In the genomic region with DNA sequence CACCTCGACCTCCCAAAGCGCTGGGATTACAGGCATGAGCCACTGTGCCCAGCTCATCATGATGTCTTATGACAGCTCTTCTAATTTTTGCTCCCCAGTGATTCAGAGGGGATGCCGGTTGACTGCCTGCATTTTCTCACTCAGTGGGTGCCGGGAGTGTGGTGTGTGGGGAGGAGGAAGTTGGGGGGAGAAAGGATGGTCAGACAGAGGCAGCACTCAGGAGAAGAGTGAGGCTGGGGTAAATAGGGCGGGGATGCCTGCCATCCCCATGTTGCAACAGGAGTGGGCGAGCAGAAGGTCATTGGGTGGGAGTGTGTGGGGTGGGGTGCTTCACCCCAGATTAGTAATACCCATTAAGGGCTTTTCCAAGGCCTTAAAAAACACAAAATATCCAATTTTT, we compare ENCODE assay signal across 11 cellular contexts. TPM values are rescaled to one million over a fixed set of nuclear protein-coding genes. Genes with fewer than 3 reads are reported as not detected.
"Had no signal": no experiment of that assay in that cellular context is flagged by ENCODE, and none has a peak within 500 bp of the region (broad histone marks: within the 10 kb centered on the region; RNA-seq: fewer than 3 reads in every experiment).

No MANE protein-coding gene starts in this region.

- H3K27me3 ChIP-seq: cardiac muscle cell, right atrium auricular region, vagina had no signal

- H3K36me3 Mint-ChIP-seq: naive thymus-derived CD4-positive, alpha-beta T cell had no signal

- ATAC-seq: left colon; naive thymus-derived CD4-positive, alpha-beta T cell had no signal

- H3K27ac Mint-ChIP-seq: naive thymus-derived CD4-positive, alpha-beta T cell had no signal

- H3K4me3 ChIP-seq: cardiac muscle cell, esophagus muscularis mucosa, right atrium auricular region, skin epidermis, vagina had no signal

- H3K27ac ChIP-seq: cardiac muscle cell, esophagus muscularis mucosa, neutrophil, right atrium auricular region, skin epidermis, vagina had no signal

- H3K4me3 Mint-ChIP-seq: naive thymus-derived CD4-positive, alpha-beta T cell had no signal

- H3K4me1 ChIP-seq: esophagus muscularis mucosa, right atrium auricular region, vagina had no signal

- DNase-seq: activated CD4-positive, alpha-beta T cell treated with anti-CD3 and anti-CD28 coated beads, Interleukin-2, amount 50 U/mL, for 4 hours; activated naive CD4-positive, alpha-beta T cell treated with Interleukin-2 at 50 U/mL for 16 hours; left colon; naive thymus-derived CD4-positive, alpha-beta T cell; posterior cingulate gyrus had no signal

- H3K36me3 ChIP-seq: cardiac muscle cell, esophagus muscularis mucosa, neutrophil, right atrium auricular region, vagina had no signal

- H3K9me3 ChIP-seq: esophagus muscularis mucosa, neutrophil, right atrium auricular region, vagina had no signal

RNA-seq across cellular contexts. Expression of gene CCL24, which starts 3.5 kb away (rescaled TPM):
- polyA plus RNA-seq: cardiac muscle cell; naive thymus-derived CD4-positive, alpha-beta T cell had no signal

RNA-seq across cellular contexts. Expression of gene CCL26, which starts 45.1 kb away (rescaled TPM):
- polyA plus RNA-seq: cardiac muscle cell; naive thymus-derived CD4-positive, alpha-beta T cell had no signal
